ENCODE assay signal across 13 cellular contexts in genomic region chr9:109870365-109870764, GRCh38.
DNase-seq lines count a peak whose midpoint lies in the region; ATAC-seq and TF ChIP-seq lines count a peak whose summit lies in the region.
"Had no signal": no experiment of that assay in that cellular context is flagged by ENCODE, and none has a peak within 500 bp of the region (broad histone marks: within the 10 kb centered on the region; RNA-seq: fewer than 3 reads in every experiment).

No MANE protein-coding gene starts in this region.

- H3K4me3 ChIP-seq in left ventricle myocardium inferior (no peak overlapping the region), dorsolateral prefrontal cortex (peak overlapping the region in 22 of 59 donors; percentile 5 to 71 (median 54))
- H3K4me3 ChIP-seq: GM23248 had no signal

- H3K4me1 ChIP-seq in left ventricle myocardium inferior: peaks cover 46% of the 10 kb centered on the region

- H3K27ac ChIP-seq in left ventricle myocardium inferior (replicated peaks) (peak overlapping the region; percentile 92), dorsolateral prefrontal cortex (peak overlapping the region in 53 of 59 donors; percentile 0 to 99 (median 73))
- H3K27ac ChIP-seq: GM23248, HL-60 had no signal

- ATAC-seq in GM19463 (IDR thresholded peaks at IDR 0.05; ENCODE audit: unreplicated experiment): no peak
- no peak for ATAC-seq in sciatic nerve

- intact Hi-C loops in left ventricle myocardium inferior (cut with micrococcal nuclease): no loop called here
- intact Hi-C loops in cardiac septum (cut with DNase I): no loop called here
- intact Hi-C loops in dorsolateral prefrontal cortex (cut with DNase I): no loop called here
- intact Hi-C loops in sciatic nerve (cut with DNase I): no loop called here

- H3K36me3 ChIP-seq in left ventricle myocardium inferior: no peaks in the 10 kb centered on the region

- no peaks in the 10 kb centered on the region for H3K9me3 ChIP-seq in left ventricle myocardium inferior (replicated peaks)

- H3K27me3 ChIP-seq in left ventricle myocardium inferior (ENCODE audit: low read depth) (no peaks in the 10 kb centered on the region), dorsolateral prefrontal cortex (no peaks in the 10 kb centered on the region)

- no peak for DNase-seq in left ventricle myocardium inferior
- no peak for DNase-seq in cardiac septum (ENCODE audit: low spot score)
- no peak for DNase-seq in dorsolateral prefrontal cortex
- peak; percentile 11 for DNase-seq in retina
- DNase-seq in KG1 (lab: John Stamatoyannopoulos, UW): no peak
- no peak for DNase-seq in sciatic nerve (ENCODE audit: low spot score)
- DNase-seq: C1 segment of cervical spinal cord; Calu3; CD4-positive, alpha-beta T cell; DMS 273 treated with DMSO at 0.1 percent for 48 hours; GM23248 had no signal

- no peak for TF ChIP-seq CTCF in left ventricle myocardium inferior (IDR thresholded peaks at IDR 0.05; ENCODE audit: borderline replicate concordance)
- TF ChIP-seq CTCF in dorsolateral prefrontal cortex (IDR thresholded peaks at IDR 0.05 in 54 of 56, conservative IDR thresholded peaks at IDR 0.05 in 2 of 56; ENCODE audit: low read depth in 1 of 56, partially characterized antibody in 56 of 56): no peak
